In the genomic region with DNA sequence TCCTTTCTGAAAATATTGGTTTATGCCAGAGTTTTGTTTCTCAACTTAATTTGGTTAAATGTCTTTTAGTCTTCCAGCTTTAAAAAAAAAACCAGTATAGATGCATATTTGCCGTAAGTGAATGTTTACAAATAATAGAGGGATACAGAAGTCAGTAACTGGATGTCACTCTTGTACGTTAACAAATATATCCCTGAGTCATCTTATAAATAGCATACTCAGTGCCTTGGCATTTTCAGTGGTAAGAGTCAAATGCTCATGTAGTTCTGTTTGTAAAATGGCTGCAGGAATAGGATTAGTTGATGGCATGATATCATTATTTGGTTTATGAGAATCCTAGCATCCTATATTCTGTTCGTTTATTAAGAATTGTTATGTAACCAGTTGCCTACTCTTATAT, we compare ENCODE assay signal across 16 cellular contexts. TPM values are rescaled to one million over a fixed set of nuclear protein-coding genes. Genes with fewer than 3 reads are reported as not detected.
DNase-seq lines count a peak whose midpoint lies in the region; ATAC-seq and TF ChIP-seq lines count a peak whose summit lies in the region.
"Had no signal": no experiment of that assay in that cellular context is flagged by ENCODE, and none has a peak within 500 bp of the region (broad histone marks: within the 10 kb centered on the region; RNA-seq: fewer than 3 reads in every experiment).

No MANE protein-coding gene starts in this region.

- ATAC-seq in psoas muscle: peak; percentile 85 to 87 (median 85)
- ATAC-seq: HCT116; stimulated activated naive B cell treated with anti-CD40 and anti-IgM and Interleukin-4, amounts not matched to agents 10 μg/mL and 1 μg/mL and 100 μg/mL, for 72 hours; WTC11 had no signal

- DNase-seq in ELR (ENCODE audit: low read depth) (peak; percentile 91), RPMI7951 (ENCODE audit: low read depth) (peak; percentile 71), fibroblast of gingiva (ENCODE audit: low read depth) (peak; percentile 64), psoas muscle (no peak), SKM-1 treated with dmso at 0.1 percent for 144 hours (lab: John Stamatoyannopoulos, UW; ENCODE audit: unreplicated experiment) (no peak), immature natural killer cell (no peak), NCI-H526 treated with DMSO at 0.1 percent for 48 hours (lab: John Stamatoyannopoulos, UW) (no peak)
- DNase-seq in stimulated activated CD4-positive, alpha-beta T cell treated with anti-CD3 and anti-CD28 coated beads, Interleukin-2, amount 100 ng/mL, for 24 hours: no peak
- DNase-seq: activated T-cell treated with anti-CD3 and anti-CD28 coated beads, Interleukin-2, amount 50 U/mL, for 48 hours; Calu3; Kasumi-1; stimulated activated naive B cell treated with anti-CD40 and anti-IgM and Interleukin-4, amounts not matched to agents 10 μg/mL and 1 μg/mL and 100 μg/mL, for 72 hours had no signal

- peak overlapping the region in 2 of 6 donors; percentile 12 to 35 for H3K27ac Mint-ChIP-seq in immature natural killer cell
- H3K27ac Mint-ChIP-seq: stimulated activated naive B cell treated with anti-CD40 and anti-IgM and Interleukin-4, amounts not matched to agents 10 μg/mL and 1 μg/mL and 100 μg/mL, for 72 hours; WTC11 had no signal

- H3K4me3 ChIP-seq in psoas muscle: peak overlapping the region; percentile 43
- H3K4me3 ChIP-seq: esophagus muscularis mucosa had no signal

- TF ChIP-seq CTCF in psoas muscle (IDR thresholded peaks at IDR 0.05): no peak

- no peaks in the 10 kb centered on the region for H3K36me3 ChIP-seq in psoas muscle (ENCODE audit: insufficient read depth in 1 of 2, low read depth in 1 of 2)

- peak overlapping the region; percentile 91 for H3K27ac ChIP-seq in psoas muscle

- no peaks in the 10 kb centered on the region for H3K9me3 Mint-ChIP-seq in immature natural killer cell
- H3K9me3 Mint-ChIP-seq: neural crest cell; stimulated activated naive B cell treated with anti-CD40 and anti-IgM and Interleukin-4, amounts not matched to agents 10 μg/mL and 1 μg/mL and 100 μg/mL, for 72 hours; WTC11 had no signal

- 26 to 42% (median 34%) methylated on average over 3 of the region's 3 CpGs for WGBS in psoas muscle, 3 donors

- H3K27me3 Mint-ChIP-seq in immature natural killer cell (ENCODE audit: low read depth in 3 of 3): peaks cover 0 to 4% (median 0%) of the 10 kb centered on the region in 3 donors
- H3K27me3 Mint-ChIP-seq: stimulated activated naive B cell treated with anti-CD40 and anti-IgM and Interleukin-4, amounts not matched to agents 10 μg/mL and 1 μg/mL and 100 μg/mL, for 72 hours had no signal

- intact Hi-C loops in psoas muscle (cut with DNase I): loop anchor here (5.0 kb wide), 3 partner anchors 51 to 71 kb away; partner anchors contain the start of gene SPEN (in 1 of the 2)

- H3K27me3 ChIP-seq in psoas muscle (ENCODE audit: insufficient read depth in 3 of 3, low read length in 2 of 3): no peaks in the 10 kb centered on the region
- H3K27me3 ChIP-seq: esophagus muscularis mucosa had no signal

- no peak overlapping the region for H3K4me3 Mint-ChIP-seq in immature natural killer cell
- H3K4me3 Mint-ChIP-seq: neural crest cell; stimulated activated naive B cell treated with anti-CD40 and anti-IgM and Interleukin-4, amounts not matched to agents 10 μg/mL and 1 μg/mL and 100 μg/mL, for 72 hours; WTC11 had no signal

- no peaks in the 10 kb centered on the region for H3K9me3 ChIP-seq in psoas muscle
- H3K9me3 ChIP-seq: esophagus muscularis mucosa had no signal

- peaks cover 76% of the 10 kb centered on the region for H3K4me1 ChIP-seq in psoas muscle

- H3K4me1 Mint-ChIP-seq in immature natural killer cell: peaks cover 32 to 54% of the 10 kb centered on the region in 2 donors

- peaks cover 0 to 5% (median 0%) of the 10 kb centered on the region in 3 donors for H3K36me3 Mint-ChIP-seq in immature natural killer cell
- H3K36me3 Mint-ChIP-seq: WTC11 had no signal

RNA-seq across cellular contexts. Expression of gene SPEN, which starts 55.4 kb away (rescaled TPM):
- total RNA-seq in RPMI7951 (2014; rRNA removed; shearing (Covaris generic)): 9.3 and 14.1 TPM in 2 replicates
- total RNA-seq in psoas muscle: 10 to 100 TPM; 38.3 to 46.5 (median 44.7) TPM
- polyA plus RNA-seq in psoas muscle (10 to 100 TPM; 10.2 to 35.2 (median 13.0) TPM), immature natural killer cell (10 to 100 TPM in 1 of 3 donors, 1 to 10 TPM in 2; 1.2 to 46.0 (median 6.0) TPM)

Comparison
In these comparisons a context has a peak if more than half of its experiments do, and no peak if none do; other contexts are left out.
1. DNase-seq: peak in ELR (single experiment), RPMI7951 (single experiment) and fibroblast of gingiva (single experiment); none in psoas muscle (0 of 2), SKM-1 treated with dmso at 0.1 percent for 144 hours (single experiment), immature natural killer cell (0 of 3), NCI-H526 treated with DMSO at 0.1 percent for 48 hours (single experiment) and stimulated activated CD4-positive, alpha-beta T cell treated with anti-CD3 and anti-CD28 coated beads, Interleukin-2, amount 100 ng/mL, for 24 hours (0 of 2).